ENCODE assay signal across 1 cellular context in genomic region chr5:172733974-172734346, GRCh38.
TF ChIP-seq lines count a peak whose summit lies in the region.

No MANE protein-coding gene starts in this region.

TF ChIP-seq in IMR-90, 13 proteins besides CTCF, POLR2A, EP300 and RAD21:
- no peak for TF ChIP-seq ELK1 (IDR thresholded peaks at IDR 0.05; ENCODE audit: borderline replicate concordance, low read depth, low read length)
- TF ChIP-seq, protein P1, sequence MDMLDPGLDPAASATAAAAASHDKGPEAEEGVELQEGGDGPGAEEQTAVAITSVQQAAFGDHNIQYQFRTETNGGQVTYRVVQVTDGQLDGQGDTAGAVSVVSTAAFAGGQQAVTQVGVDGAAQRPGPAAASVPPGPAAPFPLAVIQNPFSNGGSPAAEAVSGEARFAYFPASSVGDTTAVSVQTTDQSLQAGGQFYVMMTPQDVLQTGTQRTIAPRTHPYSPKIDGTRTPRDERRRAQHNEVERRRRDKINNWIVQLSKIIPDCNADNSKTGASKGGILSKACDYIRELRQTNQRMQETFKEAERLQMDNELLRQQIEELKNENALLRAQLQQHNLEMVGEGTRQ (IDR thresholded peaks at IDR 0.05; ENCODE audit: low read depth, low read length) = no peak
- TF ChIP-seq BHLHE40 (IDR thresholded peaks at IDR 0.05; ENCODE audit: low read depth, low read length) = no peak
- no peak for TF ChIP-seq RCOR1 (IDR thresholded peaks at IDR 0.05; ENCODE audit: insufficient replicate concordance, low read length)
- no peak for TF ChIP-seq SMC3 (IDR thresholded peaks at IDR 0.05; ENCODE audit: low read depth, low read length)
- no peak for TF ChIP-seq CEBPB (IDR thresholded peaks at IDR 0.05; ENCODE audit: low read depth, low read length)
- TF ChIP-seq NFE2L2 (IDR thresholded peaks at IDR 0.05; ENCODE audit: low read depth, low read length) = no peak
- no peak for TF ChIP-seq CHD1 (IDR thresholded peaks at IDR 0.05; ENCODE audit: low read depth, low read length)
- no peak for TF ChIP-seq FOS (IDR thresholded peaks at IDR 0.05; ENCODE audit: low read depth, low read length)
- TF ChIP-seq MAFK (IDR thresholded peaks at IDR 0.05; ENCODE audit: low read depth, low read length) = no peak
- TF ChIP-seq MAZ (IDR thresholded peaks at IDR 0.05; ENCODE audit: borderline replicate concordance, low read depth, low read length) = no peak
- TF ChIP-seq RFX5 (IDR thresholded peaks at IDR 0.05; ENCODE audit: low read depth, low read length) = no peak
- no peak for TF ChIP-seq MXI1 (IDR thresholded peaks at IDR 0.05; ENCODE audit: borderline replicate concordance, low read depth, low read length)
